14 cellular contexts compared by ENCODE assay signal in the genomic region with DNA sequence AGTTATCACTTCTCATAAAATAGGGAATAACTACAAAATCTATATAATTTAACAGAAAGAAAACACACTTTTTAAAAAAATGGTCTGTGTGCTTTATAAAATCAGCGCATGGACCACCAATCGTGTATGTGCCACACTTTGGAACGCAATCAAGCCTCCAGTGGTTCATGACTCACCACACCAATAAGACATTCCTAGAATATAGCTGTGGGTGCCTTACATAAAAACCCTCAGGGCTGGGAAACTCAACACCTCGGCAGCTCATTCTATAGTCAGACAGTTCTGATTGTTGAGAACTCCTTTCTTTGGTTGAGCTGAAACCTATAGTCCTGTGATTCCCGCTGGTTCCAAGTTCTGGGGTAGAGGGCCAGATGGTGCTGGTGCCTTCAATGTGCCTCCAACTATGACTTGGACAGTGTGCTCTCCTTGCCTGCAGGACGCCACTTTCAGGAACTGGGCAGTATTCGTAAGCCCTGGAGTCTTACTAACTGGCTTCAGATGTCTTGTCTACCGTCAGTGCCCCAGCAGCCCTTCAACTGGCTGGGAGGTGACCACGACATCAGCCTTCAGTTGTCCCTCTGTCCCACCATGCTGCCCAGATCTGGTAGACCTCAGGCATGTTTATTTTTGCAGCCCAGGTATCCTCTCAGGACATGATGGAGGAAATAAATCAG.
A peak's percentile ranks its signal among the peaks of the same experiment; 100 is the strongest.
DNase-seq lines count a peak whose midpoint lies in the region; ATAC-seq and TF ChIP-seq lines count a peak whose summit lies in the region.
"Had no signal": no experiment of that assay in that cellular context is flagged by ENCODE, and none has a peak within 500 bp of the region (broad histone marks: within the 10 kb centered on the region; RNA-seq: fewer than 3 reads in every experiment).

No MANE protein-coding gene starts in this region.

- TF ChIP-seq POLR2A in vagina (IDR thresholded peaks at IDR 0.05) = no peak

- no peaks in the 10 kb centered on the region for H4K20me1 ChIP-seq in fibroblast of lung (ENCODE audit: control insufficient read depth, extremely low read depth, insufficient read depth, low read length)
- H4K20me1 ChIP-seq in GM23338 (replicated peaks; ENCODE audit: insufficient read depth) = no peaks in the 10 kb centered on the region

- H2AFZ ChIP-seq in fibroblast of lung (ENCODE audit: low read length) (no peak overlapping the region), GM23338 (no peak overlapping the region)

- no peak for DNase-seq in activated naive CD8-positive, alpha-beta T cell treated with anti-CD3 and anti-CD28 coated beads, Interleukin-2, amount 50 U/mL, for 24 hours
- DNase-seq in RWPE2 (ENCODE audit: low spot score) = no peak
- peak; percentile 77 to 88 for DNase-seq in fibroblast of lung (ENCODE audit: low read depth in 2 of 2)
- DNase-seq in vagina (ENCODE audit: extremely low spot score in 2 of 2) = peak; percentile 67 to 70
- no peak for DNase-seq in GM23338 (ENCODE audit: low spot score)
- DNase-seq in cortex of kidney (lab: John Stamatoyannopoulos, UW) = no peak
- no peak for DNase-seq in NCI-H2081 treated with DMSO at 0.1 percent for 48 hours (lab: John Stamatoyannopoulos, UW)
- DNase-seq: ACHN; activated naive CD4-positive, alpha-beta T cell treated with anti-CD3 and anti-CD28 coated beads, Interleukin-2, amount 10 ng/mL, durations not matched to agents 7 days and 5 days; mucosa of descending colon; NCI-H1092; NCI-H69 had no signal

- no peak overlapping the region for H3K9ac ChIP-seq in fibroblast of lung (ENCODE audit: insufficient read depth, low read length)

- no peak for ATAC-seq in activated naive CD8-positive, alpha-beta T cell treated with anti-CD3 and anti-CD28 coated beads, Interleukin-2, amount 50 U/mL, for 24 hours
- peak; percentile 94 for ATAC-seq in RWPE2 (ENCODE audit: low read depth)
- ATAC-seq in GM23338 = no peak

- no peaks in the 10 kb centered on the region for H3K27me3 Mint-ChIP-seq in activated naive CD8-positive, alpha-beta T cell
- no peaks in the 10 kb centered on the region for H3K27me3 Mint-ChIP-seq in activated naive CD8-positive, alpha-beta T cell treated with anti-CD3 and anti-CD28 coated beads, Interleukin-2, amount 50 U/mL, for 24 hours
- peaks cover 6% of the 10 kb centered on the region for H3K27me3 Mint-ChIP-seq in GM23338 (ENCODE audit: insufficient read depth, low read depth, poor library complexity)

- no peaks in the 10 kb centered on the region for H3K27me3 ChIP-seq in RWPE2 (ENCODE audit: insufficient read depth, poor library complexity, severe bottlenecking)
- H3K27me3 ChIP-seq in fibroblast of lung (ENCODE audit: control insufficient read depth, insufficient read depth, low read length) = no peaks in the 10 kb centered on the region
- no peaks in the 10 kb centered on the region for H3K27me3 ChIP-seq in vagina
- H3K27me3 ChIP-seq in GM23338 (ENCODE audit: insufficient read depth) = no peaks in the 10 kb centered on the region

- TF ChIP-seq CTCF in RWPE2 (IDR thresholded peaks at IDR 0.05; ENCODE audit: poor library complexity, severe bottlenecking) = no peak
- no peak for TF ChIP-seq CTCF in fibroblast of lung (conservative IDR thresholded peaks at IDR 0.05 in 1 of 2, IDR thresholded peaks at IDR 0.05 in 1 of 2; ENCODE audit: low read depth in 1 of 2, low read length in 2 of 2)
- no peak for TF ChIP-seq CTCF in vagina (IDR thresholded peaks at IDR 0.05)
- no peak for TF ChIP-seq CTCF in GM23338 (conservative IDR thresholded peaks at IDR 0.05; ENCODE audit: low read depth in 2 of 2)

- peaks cover 32% of the 10 kb centered on the region for H3K4me1 Mint-ChIP-seq in activated naive CD8-positive, alpha-beta T cell (ENCODE audit: low read depth)
- H3K4me1 Mint-ChIP-seq in activated naive CD8-positive, alpha-beta T cell treated with anti-CD3 and anti-CD28 coated beads, Interleukin-2, amount 50 U/mL, for 24 hours = peaks cover 25% of the 10 kb centered on the region
- H3K4me1 Mint-ChIP-seq in GM23338 = no peaks in the 10 kb centered on the region; the same call in 2 of the 3 replicates

- intact Hi-C loops in vagina (cut with DNase I) = no loop called here

- no peaks in the 10 kb centered on the region for H3K36me3 Mint-ChIP-seq in activated naive CD8-positive, alpha-beta T cell
- H3K36me3 Mint-ChIP-seq in activated naive CD8-positive, alpha-beta T cell treated with anti-CD3 and anti-CD28 coated beads, Interleukin-2, amount 50 U/mL, for 24 hours (ENCODE audit: low read depth) = no peaks in the 10 kb centered on the region
- H3K36me3 Mint-ChIP-seq in GM23338 (ENCODE audit: low read depth) = 0 out of 3 replicates have a peak, but pooled peaks cover 4% of the 10 kb centered on the region

- H3K4me3 ChIP-seq in RWPE2 (ENCODE audit: severe bottlenecking) = no peak overlapping the region
- no peak overlapping the region for H3K4me3 ChIP-seq in fibroblast of lung (replicated peaks in 1 of 4; ENCODE audit: control extremely low read depth in 1 of 4, insufficient read depth in 1 of 4, low read depth in 3 of 4, low read length in 4 of 4)
- H3K4me3 ChIP-seq in vagina = no peak overlapping the region
- no peak overlapping the region for H3K4me3 ChIP-seq in GM23338
- H3K4me3 ChIP-seq: mucosa of descending colon, thoracic aorta had no signal

- H3F3A ChIP-seq in GM23338 (replicated peaks; ENCODE audit: low read depth) = no peaks in the 10 kb centered on the region

- H3K27ac ChIP-seq in RWPE2 (ENCODE audit: poor library complexity, severe bottlenecking) (no peak overlapping the region), fibroblast of lung (ENCODE audit: insufficient read depth, low read length) (no peak overlapping the region), vagina (no peak overlapping the region), GM23338 (ENCODE audit: low read depth) (no peak overlapping the region)

- H3K27ac Mint-ChIP-seq in activated naive CD8-positive, alpha-beta T cell = peak overlapping the region; percentile 96
- no peak overlapping the region for H3K27ac Mint-ChIP-seq in activated naive CD8-positive, alpha-beta T cell treated with anti-CD3 and anti-CD28 coated beads, Interleukin-2, amount 50 U/mL, for 24 hours
- no peak overlapping the region for H3K27ac Mint-ChIP-seq in GM23338

- H3K36me3 ChIP-seq in RWPE2 (ENCODE audit: low read depth) (no peaks in the 10 kb centered on the region), fibroblast of lung (ENCODE audit: control insufficient read depth, insufficient read depth, low read length) (no peaks in the 10 kb centered on the region), vagina (no peaks in the 10 kb centered on the region), GM23338 (ENCODE audit: insufficient read depth) (no peaks in the 10 kb centered on the region)
- H3K36me3 ChIP-seq: thoracic aorta had no signal

- no peak overlapping the region for H3K4me3 Mint-ChIP-seq in activated naive CD8-positive, alpha-beta T cell
- H3K4me3 Mint-ChIP-seq in activated naive CD8-positive, alpha-beta T cell treated with anti-CD3 and anti-CD28 coated beads, Interleukin-2, amount 50 U/mL, for 24 hours = no peak overlapping the region
- H3K4me3 Mint-ChIP-seq in GM23338 = no peak overlapping the region

- H3K4me2 ChIP-seq in fibroblast of lung (ENCODE audit: extremely low read depth, insufficient read depth, low read length) (no peak overlapping the region), GM23338 (no peak overlapping the region)

- no peaks in the 10 kb centered on the region for H3K9me3 ChIP-seq in RWPE2 (ENCODE audit: severe bottlenecking)
- H3K9me3 ChIP-seq in fibroblast of lung (ENCODE audit: control insufficient read depth, insufficient read depth, low read depth, low read length) = no peaks in the 10 kb centered on the region
- no peaks in the 10 kb centered on the region for H3K9me3 ChIP-seq in vagina
- H3K9me3 ChIP-seq: mucosa of descending colon, thoracic aorta had no signal

- H3K4me1 ChIP-seq in RWPE2 (ENCODE audit: insufficient read depth, poor library complexity, severe bottlenecking) (peaks cover 22% of the 10 kb centered on the region), fibroblast of lung (ENCODE audit: control insufficient read depth, extremely low read depth, insufficient read depth, low read length) (peaks cover 27% of the 10 kb centered on the region), vagina (peaks cover 26% of the 10 kb centered on the region), GM23338 (ENCODE audit: insufficient read depth) (no peaks in the 10 kb centered on the region)

- no peaks in the 10 kb centered on the region for H3K9me2 ChIP-seq in GM23338 (ENCODE audit: insufficient read depth)

- H3K79me2 ChIP-seq in fibroblast of lung (ENCODE audit: control insufficient read depth, insufficient read depth, low read length) (no peaks in the 10 kb centered on the region), GM23338 (replicated peaks; ENCODE audit: insufficient read depth) (no peaks in the 10 kb centered on the region)

- no peaks in the 10 kb centered on the region for H3K9me3 Mint-ChIP-seq in activated naive CD8-positive, alpha-beta T cell (ENCODE audit: low read depth)
- H3K9me3 Mint-ChIP-seq in activated naive CD8-positive, alpha-beta T cell treated with anti-CD3 and anti-CD28 coated beads, Interleukin-2, amount 50 U/mL, for 24 hours = no peaks in the 10 kb centered on the region
- H3K9me3 Mint-ChIP-seq in GM23338 = peaks cover 13% of the 10 kb centered on the region

TF ChIP-seq in GM23338, 12 proteins besides CTCF, POLR2A, EP300 and RAD21 (continues in another document):
- TF ChIP-seq JUNB (IDR thresholded peaks at IDR 0.05; ENCODE audit: unreplicated experiment) = no peak
- TF ChIP-seq POLR2AphosphoS5 (IDR thresholded peaks at IDR 0.05; ENCODE audit: low read depth) = no peak
- no peak for TF ChIP-seq ZNF331 (CRISPR knock-in tag; IDR thresholded peaks at IDR 0.05; ENCODE audit: low read depth)
- TF ChIP-seq, protein P1, sequence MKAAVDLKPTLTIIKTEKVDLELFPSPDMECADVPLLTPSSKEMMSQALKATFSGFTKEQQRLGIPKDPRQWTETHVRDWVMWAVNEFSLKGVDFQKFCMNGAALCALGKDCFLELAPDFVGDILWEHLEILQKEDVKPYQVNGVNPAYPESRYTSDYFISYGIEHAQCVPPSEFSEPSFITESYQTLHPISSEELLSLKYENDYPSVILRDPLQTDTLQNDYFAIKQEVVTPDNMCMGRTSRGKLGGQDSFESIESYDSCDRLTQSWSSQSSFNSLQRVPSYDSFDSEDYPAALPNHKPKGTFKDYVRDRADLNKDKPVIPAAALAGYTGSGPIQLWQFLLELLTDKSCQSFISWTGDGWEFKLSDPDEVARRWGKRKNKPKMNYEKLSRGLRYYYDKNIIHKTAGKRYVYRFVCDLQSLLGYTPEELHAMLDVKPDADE (IDR thresholded peaks at IDR 0.05) = no peak
- TF ChIP-seq EZH2phosphoT487 (IDR thresholded peaks at IDR 0.05; ENCODE audit: unreplicated experiment) = no peak
- no peak for TF ChIP-seq NANOG (IDR thresholded peaks at IDR 0.05; ENCODE audit: borderline replicate concordance)

Comparison
In these comparisons a context has a peak if more than half of its experiments do, and no peak if none do; other contexts are left out.
1. DNase-seq: peak in fibroblast of lung (2 of 2) and vagina (2 of 2); none in activated naive CD8-positive, alpha-beta T cell treated with anti-CD3 and anti-CD28 coated beads, Interleukin-2, amount 50 U/mL, for 24 hours (single experiment), RWPE2 (single experiment), GM23338 (single experiment), cortex of kidney (single experiment) and NCI-H2081 treated with DMSO at 0.1 percent for 48 hours (single experiment).